ENCODE assay signal across 11 cellular contexts in genomic region chr11:35857922-35858321, GRCh38.
"Had no signal": no experiment of that assay in that cellular context is flagged by ENCODE, and none has a peak within 500 bp of the region (broad histone marks: within the 10 kb centered on the region; RNA-seq: fewer than 3 reads in every experiment).

No MANE protein-coding gene starts in this region.

- H3K4me1 ChIP-seq: HAP-1 had no signal

- FAIRE-seq: H1, H54 had no signal

- H3K9me3 Mint-ChIP-seq: HFFc6 had no signal

- H3K4me3 ChIP-seq: GM23248, GM23338, HAP-1 had no signal

- H3K27ac Mint-ChIP-seq: GM23338, H9, HFFc6 had no signal

- ATAC-seq: GM23338, HCT116 had no signal

- H3K27ac ChIP-seq: GM23248 had no signal

- H3K4me3 Mint-ChIP-seq: GM23338, H9, HFFc6 had no signal

- H3K36me3 ChIP-seq: HAP-1 had no signal

- H3K9me3 ChIP-seq: HAP-1 had no signal

- DNase-seq: GM23248, GOT3, H7, H9, HCEC 1CT, HFFc6 had no signal
